Comparison of ENCODE assay signal across 15 cellular contexts in the genomic region with DNA sequence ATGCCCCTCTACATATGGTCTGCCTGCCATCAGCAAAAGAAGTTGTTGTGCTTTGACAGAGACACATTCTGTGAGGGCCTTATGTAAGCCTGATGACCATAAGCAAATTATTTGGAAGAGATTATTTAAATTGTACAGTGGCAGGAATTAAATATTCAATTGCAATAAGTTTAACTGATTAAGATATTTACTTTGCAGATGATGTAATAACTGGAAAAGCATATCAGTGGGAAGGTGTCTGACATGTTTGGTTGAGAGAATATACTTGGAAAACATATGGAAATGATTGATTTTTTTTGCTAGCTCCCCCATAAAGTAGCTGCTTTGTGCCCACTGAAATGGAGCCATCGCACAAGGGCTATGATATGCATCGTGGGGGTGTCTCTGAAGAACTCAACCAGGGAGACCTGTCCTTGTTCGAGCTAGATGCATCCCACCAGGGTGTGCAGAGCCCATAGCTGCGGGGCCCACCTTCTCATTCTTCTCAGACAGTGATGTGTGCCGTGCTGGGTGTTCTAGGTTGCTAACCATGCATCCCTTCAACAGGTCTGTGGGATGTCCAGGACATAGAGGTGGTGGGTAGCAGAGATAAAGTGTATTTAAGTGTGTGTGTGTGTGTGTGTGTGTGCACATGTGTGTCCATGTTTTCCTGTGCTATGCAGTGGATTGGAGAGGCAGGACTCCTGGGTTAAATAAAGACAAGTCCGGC.
"Had no signal": no experiment of that assay in that cellular context is flagged by ENCODE, and none has a peak within 500 bp of the region (broad histone marks: within the 10 kb centered on the region; RNA-seq: fewer than 3 reads in every experiment).

No MANE protein-coding gene starts in this region.

- H3K27ac ChIP-seq: breast epithelium, pancreas had no signal

- H3K4me1 Mint-ChIP-seq: activated B cell treated with CpG ODN at 0.5 μM for 24 hours; activated CD4-positive, alpha-beta T cell treated with anti-CD3 and anti-CD28 coated beads, Interleukin-2, amount 10 ng/mL, durations not matched to agents 7 days and 5 days; activated naive CD8-positive, alpha-beta T cell treated with anti-CD3 and anti-CD28 coated beads for 36 hours had no signal

- H3K4me3 Mint-ChIP-seq: activated B cell treated with CpG ODN at 0.5 μM for 24 hours; activated CD4-positive, alpha-beta T cell treated with anti-CD3 and anti-CD28 coated beads, Interleukin-2, amount 10 ng/mL, durations not matched to agents 7 days and 5 days; activated naive CD8-positive, alpha-beta T cell treated with anti-CD3 and anti-CD28 coated beads for 36 hours; activated T-helper 1 cell treated with anti-CD3 and anti-CD28 coated beads, Interleukin-12 subunit alpha, Interleukin-12 subunit beta, Interleukin-2, Interleukin-4 antibody, amounts not matched to agents 30 ng/mL and 10 ng/mL and 1 ng/mL, durations not matched to agents 14 hours and 24 hours and 36 hours had no signal

- H3K27me3 Mint-ChIP-seq: activated B cell treated with CpG ODN at 0.5 μM for 24 hours had no signal

- H3K9me3 Mint-ChIP-seq: activated B cell treated with CpG ODN at 0.5 μM for 24 hours; activated CD4-positive, alpha-beta T cell treated with anti-CD3 and anti-CD28 coated beads, Interleukin-2, amount 10 ng/mL, durations not matched to agents 7 days and 5 days; activated naive CD8-positive, alpha-beta T cell treated with anti-CD3 and anti-CD28 coated beads for 36 hours; activated T-helper 1 cell treated with anti-CD3 and anti-CD28 coated beads, Interleukin-12 subunit alpha, Interleukin-12 subunit beta, Interleukin-2, Interleukin-4 antibody, amounts not matched to agents 30 ng/mL and 10 ng/mL and 1 ng/mL, durations not matched to agents 14 hours and 24 hours and 36 hours had no signal

- H3K27me3 ChIP-seq: breast epithelium, heart right ventricle, pancreas had no signal

- H3K4me1 ChIP-seq: breast epithelium had no signal

- H3K9me3 ChIP-seq: breast epithelium, heart right ventricle, pancreas had no signal

- H3K4me3 ChIP-seq: breast epithelium, pancreas had no signal

- H3K36me3 ChIP-seq: breast epithelium, heart right ventricle, pancreas had no signal

- H3K27ac Mint-ChIP-seq: activated B cell treated with CpG ODN at 0.5 μM for 24 hours; activated CD4-positive, alpha-beta T cell treated with anti-CD3 and anti-CD28 coated beads, Interleukin-2, amount 10 ng/mL, durations not matched to agents 7 days and 5 days; activated naive CD8-positive, alpha-beta T cell treated with anti-CD3 and anti-CD28 coated beads for 36 hours; activated T-helper 1 cell treated with anti-CD3 and anti-CD28 coated beads, Interleukin-12 subunit alpha, Interleukin-12 subunit beta, Interleukin-2, Interleukin-4 antibody, amounts not matched to agents 30 ng/mL and 10 ng/mL and 1 ng/mL, durations not matched to agents 14 hours and 24 hours and 36 hours had no signal

- H3K36me3 Mint-ChIP-seq: activated naive CD8-positive, alpha-beta T cell treated with anti-CD3 and anti-CD28 coated beads for 36 hours had no signal

- DNase-seq: activated B cell treated with CpG ODN at 0.5 μM for 24 hours; activated CD4-positive, alpha-beta T cell treated with anti-CD3 and anti-CD28 coated beads, Interleukin-2, amount 10 ng/mL, durations not matched to agents 7 days and 5 days; activated CD8-positive, alpha-beta memory T cell treated with anti-CD3 and anti-CD28 coated beads for 24 hours; activated naive CD8-positive, alpha-beta T cell treated with anti-CD3 and anti-CD28 coated beads for 36 hours; dermis blood vessel endothelial cell; heart right ventricle; left colon; mammary epithelial cell; pancreas; stimulated activated CD4-positive, alpha-beta T cell treated with anti-CD3 and anti-CD28 coated beads, Interleukin-2, amount 100 ng/mL, for 48 hours; stimulated activated naive CD4-positive, alpha-beta T cell; T-helper 2 cell; trophoblast cell had no signal
